8 cellular contexts compared by ENCODE assay signal in the genomic region with DNA sequence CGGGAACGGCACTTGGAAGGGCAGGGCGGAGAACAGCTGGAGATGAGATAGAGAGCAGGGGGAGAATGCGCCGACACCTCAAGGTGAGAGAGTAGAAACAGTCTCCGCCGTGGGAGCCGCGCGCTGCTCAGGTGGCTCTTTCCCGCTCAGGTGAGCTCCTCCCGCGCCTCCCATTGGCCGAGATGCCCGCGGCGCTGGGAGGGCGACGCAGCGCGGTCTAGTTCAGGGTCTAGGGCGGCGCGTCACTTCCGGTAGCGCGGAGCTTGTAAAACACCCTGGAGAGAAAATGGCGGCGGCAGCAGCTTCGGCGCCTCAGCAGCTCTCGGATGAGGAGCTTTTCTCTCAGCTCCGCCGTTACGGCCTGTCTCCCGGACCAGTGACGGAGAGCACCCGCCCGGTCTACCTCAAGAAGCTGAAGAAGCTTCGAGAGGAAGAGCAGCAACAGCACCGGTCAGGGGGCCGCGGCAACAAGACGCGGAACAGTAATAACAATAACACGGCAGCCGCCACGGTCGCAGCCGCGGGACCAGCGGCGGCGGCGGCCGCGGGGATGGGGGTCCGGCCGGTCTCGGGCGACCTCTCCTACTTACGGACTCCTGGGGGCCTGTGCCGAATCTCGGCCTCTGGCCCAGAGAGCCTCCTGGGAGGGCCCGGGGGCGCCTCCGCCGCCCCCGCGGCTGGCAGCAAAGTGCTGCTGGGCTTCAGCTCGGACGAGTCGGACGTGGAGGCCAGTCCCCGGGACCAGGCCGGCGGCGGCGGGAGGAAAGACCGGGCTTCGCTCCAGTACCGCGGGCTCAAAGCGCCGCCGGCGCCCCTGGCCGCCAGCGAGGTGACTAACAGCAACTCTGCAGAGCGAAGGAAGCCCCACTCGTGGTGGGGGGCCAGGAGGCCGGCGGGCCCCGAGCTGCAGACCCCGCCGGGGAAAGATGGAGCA.
DNase-seq lines count a peak whose midpoint lies in the region; ATAC-seq and TF ChIP-seq lines count a peak whose summit lies in the region.

A gene (plus strand): TSS at position 273 of the 934 bp plus-strand sequence. CDS start 14 bp downstream, at position 287.

- H4K20me1 ChIP-seq in BLaER1 = peaks cover 49% of the 10 kb centered on the region

- peak; percentile 13 for TF ChIP-seq CTCF in choroid plexus epithelial cell (conservative IDR thresholded peaks at IDR 0.05; ENCODE audit: low read depth, low read length)

- H3K27ac ChIP-seq in BLaER1 = peak within 1 kb of the TSS; percentile 95

- peak within 1 kb of the TSS; percentile 85 for H3K4me3 ChIP-seq in BLaER1
- peak within 1 kb of the TSS; percentile 90 for H3K4me3 ChIP-seq in choroid plexus epithelial cell (ENCODE audit: low read depth, low read length)

- no peaks in the 10 kb centered on the region for H3K27me3 ChIP-seq in BLaER1

- H3K9ac ChIP-seq in BLaER1 = peak within 1 kb of the TSS; percentile 95

- ATAC-seq in GM19324 (IDR thresholded peaks at IDR 0.05; ENCODE audit: low FRiP score, unreplicated experiment) (peak; percentile 94), HG03460 (IDR thresholded peaks at IDR 0.05; ENCODE audit: unreplicated experiment) (peak; percentile 93)

- H3K4me1 ChIP-seq in BLaER1 = peaks cover 36% of the 10 kb centered on the region

- DNase-seq in NCI-H524 treated with DMSO at 0.1 percent for 48 hours (lab: John Stamatoyannopoulos, UW) (peak; percentile 53), choroid plexus epithelial cell (ENCODE audit: low read depth) (peak; percentile 90), kidney glomerular epithelial cell (lab: John Stamatoyannopoulos, UW) (peak; percentile 85)
- DNase-seq in activated CD4-positive, alpha-beta T cell treated with anti-CD3 and anti-CD28 coated beads for 4 hours = peak; percentile 93
- DNase-seq in stimulated activated CD4-positive, alpha-beta T cell treated with anti-CD3 and anti-CD28 coated beads, Interleukin-15, amount 100 ng/mL, for 48 hours (ENCODE audit: low read depth in 2 of 2) = peak; percentile 88

- peaks cover 5% of the 10 kb centered on the region for H3K36me3 ChIP-seq in BLaER1

- no peaks in the 10 kb centered on the region for H3K9me3 ChIP-seq in BLaER1

- peak within 1 kb of the TSS; percentile 87 for H3K4me2 ChIP-seq in BLaER1

Comparison
In these comparisons a context has a peak if more than half of its experiments do, and no peak if none do; other contexts are left out.
1. Peak in every context shown above with its lines: DNase-seq, ATAC-seq, H3K4me3 ChIP-seq and H3K27ac ChIP-seq.